In genomic region chr4:77911842-77912450, GRCh38 we compare ENCODE assay signal across 10 cellular contexts. TPM values are rescaled to one million over a fixed set of nuclear protein-coding genes. Genes with fewer than 3 reads are reported as not detected.
A peak's percentile ranks its signal among the peaks of the same experiment; 100 is the strongest.
DNase-seq lines count a peak whose midpoint lies in the region; ATAC-seq and FAIRE-seq lines count a peak whose summit lies in the region.
"Had no signal": no experiment of that assay in that cellular context is flagged by ENCODE, and none has a peak within 500 bp of the region (broad histone marks: within the 10 kb centered on the region; RNA-seq: fewer than 3 reads in every experiment).

No MANE protein-coding gene starts in this region.

- FAIRE-seq in HTR-8/SVneo (lab: Jason Lieb, UNC): no peak

- ATAC-seq in GM19351 (IDR thresholded peaks at IDR 0.05; ENCODE audit: unreplicated experiment): peak; percentile 89
- ATAC-seq in HG02870 (IDR thresholded peaks at IDR 0.05; ENCODE audit: unreplicated experiment): peak; percentile 84
- no peak for ATAC-seq in left lobe of liver

- DNase-seq in MV-4-11 (lab: John Stamatoyannopoulos, UW) (peak; percentile 95), left lobe of liver (ENCODE audit: low spot score) (no peak), HTR-8/SVneo (ENCODE audit: insufficient read length, low spot score) (no peak), Kasumi-1 (lab: John Stamatoyannopoulos, UW) (no peak), retina (no peak)
- DNase-seq: activated gamma-delta T cell treated with Interleukin-2 at 50 U/mL for 16 hours, H7, WERI-Rb-1 had no signal

RNA-seq across cellular contexts. Expression of gene MRPL1, which starts 49.3 kb away (rescaled TPM):
- 13.8 TPM for total RNA-seq in left lobe of liver
